Comparison of ENCODE assay signal across 9 cellular contexts in the genomic region with DNA sequence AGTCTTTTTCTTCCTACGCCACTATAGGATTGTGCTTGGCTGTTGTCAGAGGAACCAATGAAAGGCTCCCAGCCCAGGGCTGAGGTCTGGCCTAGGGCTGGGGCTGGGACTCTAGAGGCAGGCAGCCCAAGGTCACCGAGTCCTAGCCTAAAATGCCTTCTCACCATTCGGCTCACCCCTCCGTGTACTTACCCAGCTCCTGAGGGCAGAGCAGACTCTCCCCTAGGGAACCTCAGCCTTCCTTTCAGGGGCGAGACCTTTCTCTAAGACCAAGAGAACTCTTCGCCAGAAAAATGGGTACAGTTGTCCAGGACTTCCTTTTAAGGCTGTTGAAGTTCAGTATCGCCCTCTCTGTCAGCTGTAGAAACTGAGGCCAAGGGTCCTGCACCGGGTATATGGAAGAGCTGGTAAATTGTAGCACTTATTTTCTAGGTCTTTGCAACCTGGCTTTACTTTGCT.
DNase-seq lines count a peak whose midpoint lies in the region; ATAC-seq and TF ChIP-seq lines count a peak whose summit lies in the region.
"Had no signal": no experiment of that assay in that cellular context is flagged by ENCODE, and none has a peak within 500 bp of the region (broad histone marks: within the 10 kb centered on the region; RNA-seq: fewer than 3 reads in every experiment).

No MANE protein-coding gene starts in this region.

- TF ChIP-seq CTCF in HEK293 (tag by site-specific recombination; IDR thresholded peaks at IDR 0.05) (no peak), MM.1S (IDR thresholded peaks at IDR 0.05; ENCODE audit: low read length) (no peak)

- POLR2A ChIA-PET in HEK293 (lab: Yijun Ruan, JAX): no interaction called here

- H3K9me2 ChIP-seq in MM.1S (replicated peaks; ENCODE audit: insufficient read depth, low read length): no peaks in the 10 kb centered on the region

- no peaks in the 10 kb centered on the region for H3K36me3 ChIP-seq in HEK293 (ENCODE audit: control insufficient read depth in 2 of 2, insufficient read depth in 1 of 2, low read length in 2 of 2)
- H3K36me3 ChIP-seq in MM.1S (replicated peaks; ENCODE audit: insufficient read depth, low read length): no peaks in the 10 kb centered on the region
- H3K36me3 ChIP-seq: neutrophil had no signal

- H3K36me3 Mint-ChIP-seq in activated naive CD8-positive, alpha-beta T cell: no peaks in the 10 kb centered on the region

- ATAC-seq in GM21717 (IDR thresholded peaks at IDR 0.05; ENCODE audit: unreplicated experiment) (no peak), HG03196 (IDR thresholded peaks at IDR 0.05; ENCODE audit: unreplicated experiment) (no peak)

- H3K9ac ChIP-seq in MM.1S (ENCODE audit: low read length): no peak overlapping the region

- no peak overlapping the region for H2AFZ ChIP-seq in MM.1S (ENCODE audit: low read length)

- peaks cover 13% of the 10 kb centered on the region; the same call in 1 of the 2 replicates for H3F3A ChIP-seq in MM.1S (ENCODE audit: insufficient read depth, low read length)

- CTCF ChIA-PET in HEK293 (lab: Yijun Ruan, JAX): interaction anchor here (0.6 to 1.1 kb wide), 5 partner anchors 18 to 383 kb away, joined by 3 to 6 read pairs (median 3); no protein-coding TSS in a partner anchor

- no peak overlapping the region for H3K4me2 ChIP-seq in MM.1S (ENCODE audit: low read depth, low read length)

- H3K4me3 Mint-ChIP-seq in activated naive CD8-positive, alpha-beta T cell: peak overlapping the region; percentile 91

- H3K27me3 Mint-ChIP-seq in activated naive CD8-positive, alpha-beta T cell: peaks cover 19% of the 10 kb centered on the region

- H3K27me3 ChIP-seq in MM.1S (replicated peaks; ENCODE audit: insufficient read depth, low read length): no peaks in the 10 kb centered on the region

- no peaks in the 10 kb centered on the region for H3K79me2 ChIP-seq in MM.1S (ENCODE audit: low read length)

- peaks cover 14% of the 10 kb centered on the region for H3K4me1 Mint-ChIP-seq in activated naive CD8-positive, alpha-beta T cell (ENCODE audit: low read depth)

- DNase-seq in MM.1S (no peak), cerebellar cortex (ENCODE audit: low spot score) (no peak)

- no peaks in the 10 kb centered on the region for H4K20me1 ChIP-seq in MM.1S (ENCODE audit: insufficient read depth, low read length)

- H3K4me3 ChIP-seq in HEK293 (ENCODE audit: low read depth, low read length): no peak overlapping the region; the same call in 1 of the 2 replicates
- H3K4me3 ChIP-seq in iPS-11a (ENCODE audit: low read depth, low read length): peak overlapping the region; percentile 97
- peak overlapping the region in 3 of 7 experiments; percentile 14 to 72 (median 67) for H3K4me3 ChIP-seq in skin epidermis
- no peak overlapping the region for H3K4me3 ChIP-seq in MM.1S (ENCODE audit: low read length)

- no peaks in the 10 kb centered on the region for H3K9me3 ChIP-seq in HEK293 (ENCODE audit: control insufficient read depth, insufficient read depth, low read depth, low read length)
- no peaks in the 10 kb centered on the region for H3K9me3 ChIP-seq in MM.1S (replicated peaks; ENCODE audit: insufficient read depth, low read length)
- H3K9me3 ChIP-seq: neutrophil had no signal

- no peak overlapping the region for H3K27ac Mint-ChIP-seq in activated naive CD8-positive, alpha-beta T cell

- H3K9me3 Mint-ChIP-seq in activated naive CD8-positive, alpha-beta T cell (ENCODE audit: low read depth): no peaks in the 10 kb centered on the region

- H3K4me1 ChIP-seq in HEK293 (ENCODE audit: control insufficient read depth, insufficient read depth, low read length) (peaks cover 17% of the 10 kb centered on the region), MM.1S (ENCODE audit: low read length) (peaks cover 3% of the 10 kb centered on the region; the same call in 1 of the 2 replicates)

- H3K27ac ChIP-seq in HEK293 (ENCODE audit: extremely low read depth, low read depth, low read length) (peak overlapping the region; percentile 79; the same call in 1 of the 2 replicates), skin epidermis (peak overlapping the region in 12 of 21 experiments; percentile 1 to 90 (median 47)), MM.1S (ENCODE audit: low read length) (no peak overlapping the region)
- H3K27ac ChIP-seq: neutrophil had no signal

TF ChIP-seq in HEK293, 187 proteins besides CTCF, POLR2A, EP300 and RAD21:
- TF ChIP-seq ZNF792 (tag by site-specific recombination; IDR thresholded peaks at IDR 0.05): no peak
- 0 out of 2 replicates have a peak, but pooled peaks have one; percentile 8 for TF ChIP-seq ZNF341 (tag by site-specific recombination; IDR thresholded peaks at IDR 0.05; ENCODE audit: low read depth)
TF ChIP-seq in HEK293: peak in this region for 1.
